Comparison of ENCODE assay signal across 1 cellular context in the genomic region with DNA sequence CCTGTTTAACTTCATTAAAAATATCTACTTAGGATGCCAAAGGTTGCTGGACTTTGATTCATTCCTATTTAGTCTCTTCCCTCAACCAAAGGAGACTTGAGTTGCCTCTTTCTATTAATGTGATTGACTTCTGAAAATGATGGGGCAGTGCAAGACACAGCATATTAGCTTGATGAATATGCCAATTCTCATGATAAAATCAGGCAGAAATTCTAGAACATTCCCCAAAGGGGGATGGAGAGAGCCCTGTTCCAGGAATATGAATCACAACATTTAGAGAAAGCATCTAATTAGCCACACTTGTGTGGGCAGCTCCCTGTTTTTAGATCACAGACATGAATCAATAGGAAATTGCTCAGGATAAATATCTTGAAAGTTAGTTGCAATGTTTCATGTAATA.
TF ChIP-seq lines count a peak whose summit lies in the region.

No MANE protein-coding gene starts in this region.

TF ChIP-seq in SK-N-SH treated with all-trans-retinoic acid at 6 μM for 48 hours, 23 proteins besides CTCF, POLR2A, EP300 and RAD21 (continued from another document):
- 0 out of 2 replicates have a peak, but pooled peaks have one; percentile 49 for TF ChIP-seq CREB5 (CRISPR knock-in tag; IDR thresholded peaks at IDR 0.05; ENCODE audit: low read depth)
